Comparison of ENCODE assay signal across 12 cellular contexts in the genomic region with DNA sequence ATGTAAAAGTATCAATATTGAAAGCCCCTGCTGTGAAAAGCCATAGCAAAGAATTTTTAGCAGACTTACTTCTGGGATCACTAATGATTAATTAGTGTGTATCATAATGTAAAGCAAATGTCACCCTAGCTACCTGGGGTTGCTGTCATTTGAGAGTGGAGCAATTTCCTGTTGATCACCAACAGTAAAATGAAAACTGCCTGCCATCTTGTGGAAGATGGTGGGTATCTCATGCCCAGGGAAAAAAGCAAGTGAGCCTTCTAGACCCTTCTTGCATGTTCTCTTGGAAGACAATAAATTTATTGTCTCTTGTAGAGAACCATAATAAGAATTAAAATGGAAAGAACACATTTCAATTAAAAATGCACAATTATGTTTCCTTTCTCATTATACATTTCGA.
DNase-seq lines count a peak whose midpoint lies in the region; ATAC-seq and TF ChIP-seq lines count a peak whose summit lies in the region.
"Had no signal": no experiment of that assay in that cellular context is flagged by ENCODE, and none has a peak within 500 bp of the region (broad histone marks: within the 10 kb centered on the region; RNA-seq: fewer than 3 reads in every experiment).

No MANE protein-coding gene starts in this region.

- H3K4me3 Mint-ChIP-seq in mesothelial cell of epicardium, result no peak overlapping the region
- H3K4me3 Mint-ChIP-seq in activated CD4-positive, alpha-beta T cell treated with anti-CD3 and anti-CD28 coated beads, Interleukin-2, amount 10 ng/mL, durations not matched to agents 24 days and 14 days, result no peak overlapping the region
- H3K4me3 Mint-ChIP-seq: activated naive CD8-positive, alpha-beta T cell treated with anti-CD3 and anti-CD28 coated beads, Interleukin-2, amount 10 ng/mL, durations not matched to agents 7 days and 5 days had no signal

- no peak overlapping the region for H3K4me3 ChIP-seq in GM12865 (ENCODE audit: low read depth, low read length)
- H3K4me3 ChIP-seq: esophagus muscularis mucosa, lung had no signal

- no peak overlapping the region for H3K27ac Mint-ChIP-seq in mesothelial cell of epicardium
- no peak overlapping the region for H3K27ac Mint-ChIP-seq in activated CD4-positive, alpha-beta T cell treated with anti-CD3 and anti-CD28 coated beads, Interleukin-2, amount 10 ng/mL, durations not matched to agents 24 days and 14 days
- H3K27ac Mint-ChIP-seq: activated naive CD8-positive, alpha-beta T cell treated with anti-CD3 and anti-CD28 coated beads, Interleukin-2, amount 10 ng/mL, durations not matched to agents 7 days and 5 days had no signal

- H3K9me3 Mint-ChIP-seq in mesothelial cell of epicardium, result no peaks in the 10 kb centered on the region
- no peaks in the 10 kb centered on the region for H3K9me3 Mint-ChIP-seq in activated CD4-positive, alpha-beta T cell treated with anti-CD3 and anti-CD28 coated beads, Interleukin-2, amount 10 ng/mL, durations not matched to agents 24 days and 14 days
- H3K9me3 Mint-ChIP-seq: activated naive CD8-positive, alpha-beta T cell treated with anti-CD3 and anti-CD28 coated beads, Interleukin-2, amount 10 ng/mL, durations not matched to agents 7 days and 5 days had no signal

- no peak overlapping the region for H3K27ac ChIP-seq in VCaP
- H3K27ac ChIP-seq: esophagus muscularis mucosa had no signal

- H3K4me1 Mint-ChIP-seq in mesothelial cell of epicardium, result no peaks in the 10 kb centered on the region
- no peaks in the 10 kb centered on the region for H3K4me1 Mint-ChIP-seq in activated CD4-positive, alpha-beta T cell treated with anti-CD3 and anti-CD28 coated beads, Interleukin-2, amount 10 ng/mL, durations not matched to agents 24 days and 14 days
- H3K4me1 Mint-ChIP-seq: activated naive CD8-positive, alpha-beta T cell treated with anti-CD3 and anti-CD28 coated beads, Interleukin-2, amount 10 ng/mL, durations not matched to agents 7 days and 5 days had no signal

- intact Hi-C loops in activated CD4-positive, alpha-beta T cell treated with anti-CD3 and anti-CD28 coated beads, Interleukin-2, amount 10 ng/mL, durations not matched to agents 24 days and 14 days (cut with micrococcal nuclease), result no loop called here

- ATAC-seq in HG02642 (IDR thresholded peaks at IDR 0.05; ENCODE audit: poor library complexity, unreplicated experiment), result no peak

- DNase-seq in GM12865 (ENCODE audit: low read depth) (peak; percentile 1), NCI-H1092 (lab: John Stamatoyannopoulos, UW) (peak; percentile 15), mesothelial cell of epicardium (ENCODE audit: low spot score in 2 of 2, unreplicated experiment in 2 of 2) (no peak), KG1 (lab: John Stamatoyannopoulos, UW) (no peak)
- no peak for DNase-seq in activated CD4-positive, alpha-beta T cell treated with anti-CD3 and anti-CD28 coated beads, Interleukin-2, amount 10 ng/mL, durations not matched to agents 24 days and 14 days
- DNase-seq in activated T-cell treated with anti-CD3 and anti-CD28 coated beads, Interleukin-2, amount 50 U/mL, for 1 hour, result no peak
- DNase-seq: activated naive CD8-positive, alpha-beta T cell treated with anti-CD3 and anti-CD28 coated beads, Interleukin-2, amount 10 ng/mL, durations not matched to agents 7 days and 5 days; NK-92 treated with Interleukin-12 subunit alpha and Interleukin-12 subunit beta, amount 100 ng/mL, for 24 hours had no signal

- TF ChIP-seq CTCF in GM12865 (IDR thresholded peaks at IDR 0.05; ENCODE audit: insufficient read depth, low read depth, low read length, missing control alignments) (no peak), VCaP (conservative IDR thresholded peaks at IDR 0.05) (peak; percentile 70), mesothelial cell of epicardium (IDR thresholded peaks at IDR 0.05; ENCODE audit: unreplicated experiment) (peak; percentile 53)

- H3K36me3 Mint-ChIP-seq in mesothelial cell of epicardium, result no peaks in the 10 kb centered on the region
- H3K36me3 Mint-ChIP-seq in activated CD4-positive, alpha-beta T cell treated with anti-CD3 and anti-CD28 coated beads, Interleukin-2, amount 10 ng/mL, durations not matched to agents 24 days and 14 days (ENCODE audit: low read depth), result no peaks in the 10 kb centered on the region
- H3K36me3 Mint-ChIP-seq: activated naive CD8-positive, alpha-beta T cell treated with anti-CD3 and anti-CD28 coated beads, Interleukin-2, amount 10 ng/mL, durations not matched to agents 7 days and 5 days had no signal

- peaks cover 4% of the 10 kb centered on the region for H3K27me3 Mint-ChIP-seq in mesothelial cell of epicardium (ENCODE audit: low read depth)
- H3K27me3 Mint-ChIP-seq in activated CD4-positive, alpha-beta T cell treated with anti-CD3 and anti-CD28 coated beads, Interleukin-2, amount 10 ng/mL, durations not matched to agents 24 days and 14 days, result no peaks in the 10 kb centered on the region
- H3K27me3 Mint-ChIP-seq: activated naive CD8-positive, alpha-beta T cell treated with anti-CD3 and anti-CD28 coated beads, Interleukin-2, amount 10 ng/mL, durations not matched to agents 7 days and 5 days had no signal

Comparison
In these comparisons a context has a peak if more than half of its experiments do, and no peak if none do; other contexts are left out.
1. DNase-seq: peak in GM12865 (single experiment) and NCI-H1092 (single experiment); none in mesothelial cell of epicardium (0 of 2), activated CD4-positive, alpha-beta T cell treated with anti-CD3 and anti-CD28 coated beads, Interleukin-2, amount 10 ng/mL, durations not matched to agents 24 days and 14 days (single experiment), activated T-cell treated with anti-CD3 and anti-CD28 coated beads, Interleukin-2, amount 50 U/mL, for 1 hour (single experiment) and KG1 (single experiment).